In genomic region chr14:20986811-20987210, GRCh38 we compare ENCODE assay signal across 1 cellular context.
TF ChIP-seq lines count a peak whose summit lies in the region.

No MANE protein-coding gene starts in this region.

TF ChIP-seq in K562, 482 proteins besides CTCF, POLR2A, EP300 and RAD21 (continued from another document):
- TF ChIP-seq CREB1 (IDR thresholded peaks at IDR 0.05) = no peak
- no peak for TF ChIP-seq CREB1 (CRISPR knock-in tag; IDR thresholded peaks at IDR 0.05)
- no peak for TF ChIP-seq WHSC1 (IDR thresholded peaks at IDR 0.05; ENCODE audit: low read length)
- TF ChIP-seq ZNF280B (CRISPR knock-in tag; IDR thresholded peaks at IDR 0.05) = no peak
- TF ChIP-seq SMAD4 (CRISPR knock-in tag; conservative IDR thresholded peaks at IDR 0.05) = no peak
- TF ChIP-seq, protein P1, sequence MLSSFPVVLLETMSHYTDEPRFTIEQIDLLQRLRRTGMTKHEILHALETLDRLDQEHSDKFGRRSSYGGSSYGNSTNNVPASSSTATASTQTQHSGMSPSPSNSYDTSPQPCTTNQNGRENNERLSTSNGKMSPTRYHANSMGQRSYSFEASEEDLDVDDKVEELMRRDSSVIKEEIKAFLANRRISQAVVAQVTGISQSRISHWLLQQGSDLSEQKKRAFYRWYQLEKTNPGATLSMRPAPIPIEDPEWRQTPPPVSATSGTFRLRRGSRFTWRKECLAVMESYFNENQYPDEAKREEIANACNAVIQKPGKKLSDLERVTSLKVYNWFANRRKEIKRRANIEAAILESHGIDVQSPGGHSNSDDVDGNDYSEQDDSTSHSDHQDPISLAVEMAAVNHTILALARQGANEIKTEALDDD (IDR thresholded peaks at IDR 0.05) = no peak
- TF ChIP-seq CBX3 (IDR thresholded peaks at IDR 0.05; ENCODE audit: borderline replicate concordance in 1 of 2, low read length in 2 of 2) = no peak
- 0 out of 2 replicates have a peak, but pooled peaks have one; percentile 28 for TF ChIP-seq DPF2 (IDR thresholded peaks at IDR 0.05)
- peak; percentile 15; the same call in 1 of the 2 replicates for TF ChIP-seq C11orf30 (IDR thresholded peaks at IDR 0.05; ENCODE audit: low read depth)
- TF ChIP-seq NEUROD1 (IDR thresholded peaks at IDR 0.05; ENCODE audit: borderline replicate concordance, low read depth, low read length, partially characterized antibody) = no peak
- TF ChIP-seq ZNF507 (tag; conservative IDR thresholded peaks at IDR 0.05) = no peak
- no peak for TF ChIP-seq ARID4B (CRISPR knock-in tag; IDR thresholded peaks at IDR 0.05)
- TF ChIP-seq CHD7 (IDR thresholded peaks at IDR 0.05; ENCODE audit: low read depth, low read length) = no peak
- no peak for TF ChIP-seq ERF (CRISPR knock-in tag; IDR thresholded peaks at IDR 0.05)
- TF ChIP-seq ZNF449 (CRISPR knock-in tag; IDR thresholded peaks at IDR 0.05) = no peak
- TF ChIP-seq TCFL5 (CRISPR knock-in tag; conservative IDR thresholded peaks at IDR 0.05) = no peak
- TF ChIP-seq RFX5 (IDR thresholded peaks at IDR 0.05; ENCODE audit: low read depth, low read length) = no peak
- TF ChIP-seq ZBTB11 (CRISPR knock-in tag; IDR thresholded peaks at IDR 0.05) = no peak
- TF ChIP-seq, protein P2, sequence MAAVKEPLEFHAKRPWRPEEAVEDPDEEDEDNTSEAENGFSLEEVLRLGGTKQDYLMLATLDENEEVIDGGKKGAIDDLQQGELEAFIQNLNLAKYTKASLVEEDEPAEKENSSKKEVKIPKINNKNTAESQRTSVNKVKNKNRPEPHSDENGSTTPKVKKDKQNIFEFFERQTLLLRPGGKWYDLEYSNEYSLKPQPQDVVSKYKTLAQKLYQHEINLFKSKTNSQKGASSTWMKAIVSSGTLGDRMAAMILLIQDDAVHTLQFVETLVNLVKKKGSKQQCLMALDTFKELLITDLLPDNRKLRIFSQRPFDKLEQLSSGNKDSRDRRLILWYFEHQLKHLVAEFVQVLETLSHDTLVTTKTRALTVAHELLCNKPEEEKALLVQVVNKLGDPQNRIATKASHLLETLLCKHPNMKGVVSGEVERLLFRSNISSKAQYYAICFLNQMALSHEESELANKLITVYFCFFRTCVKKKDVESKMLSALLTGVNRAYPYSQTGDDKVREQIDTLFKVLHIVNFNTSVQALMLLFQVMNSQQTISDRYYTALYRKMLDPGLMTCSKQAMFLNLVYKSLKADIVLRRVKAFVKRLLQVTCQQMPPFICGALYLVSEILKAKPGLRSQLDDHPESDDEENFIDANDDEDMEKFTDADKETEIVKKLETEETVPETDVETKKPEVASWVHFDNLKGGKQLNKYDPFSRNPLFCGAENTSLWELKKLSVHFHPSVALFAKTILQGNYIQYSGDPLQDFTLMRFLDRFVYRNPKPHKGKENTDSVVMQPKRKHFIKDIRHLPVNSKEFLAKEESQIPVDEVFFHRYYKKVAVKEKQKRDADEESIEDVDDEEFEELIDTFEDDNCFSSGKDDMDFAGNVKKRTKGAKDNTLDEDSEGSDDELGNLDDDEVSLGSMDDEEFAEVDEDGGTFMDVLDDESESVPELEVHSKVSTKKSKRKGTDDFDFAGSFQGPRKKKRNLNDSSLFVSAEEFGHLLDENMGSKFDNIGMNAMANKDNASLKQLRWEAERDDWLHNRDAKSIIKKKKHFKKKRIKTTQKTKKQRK (IDR thresholded peaks at IDR 0.05; ENCODE audit: borderline replicate concordance, low read depth, low read length) = no peak
- TF ChIP-seq, protein P3, sequence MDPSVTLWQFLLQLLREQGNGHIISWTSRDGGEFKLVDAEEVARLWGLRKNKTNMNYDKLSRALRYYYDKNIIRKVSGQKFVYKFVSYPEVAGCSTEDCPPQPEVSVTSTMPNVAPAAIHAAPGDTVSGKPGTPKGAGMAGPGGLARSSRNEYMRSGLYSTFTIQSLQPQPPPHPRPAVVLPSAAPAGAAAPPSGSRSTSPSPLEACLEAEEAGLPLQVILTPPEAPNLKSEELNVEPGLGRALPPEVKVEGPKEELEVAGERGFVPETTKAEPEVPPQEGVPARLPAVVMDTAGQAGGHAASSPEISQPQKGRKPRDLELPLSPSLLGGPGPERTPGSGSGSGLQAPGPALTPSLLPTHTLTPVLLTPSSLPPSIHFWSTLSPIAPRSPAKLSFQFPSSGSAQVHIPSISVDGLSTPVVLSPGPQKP (CRISPR knock-in tag; IDR thresholded peaks at IDR 0.05) = no peak
- no peak for TF ChIP-seq GTF2A2 (tag; IDR thresholded peaks at IDR 0.05)
- no peak for TF ChIP-seq POLR2B (IDR thresholded peaks at IDR 0.05; ENCODE audit: low read depth, partially characterized antibody)
- no peak for TF ChIP-seq STAT5B (CRISPR knock-in tag; IDR thresholded peaks at IDR 0.05)
TF ChIP-seq in K562: peak in this region for 8.
